Comparison of ENCODE assay signal across 19 cellular contexts in genomic region chr10:46224414-46224682, GRCh38.
"Had no signal": no experiment of that assay in that cellular context is flagged by ENCODE, and none has a peak within 500 bp of the region (broad histone marks: within the 10 kb centered on the region; RNA-seq: fewer than 3 reads in every experiment).

No MANE protein-coding gene starts in this region.

- H3K4me1 Mint-ChIP-seq: mesothelial cell of epicardium had no signal

- H3K36me3 Mint-ChIP-seq: mesothelial cell of epicardium had no signal

- DNase-seq: activated CD4-positive, alpha-beta memory T cell treated with anti-CD3 and anti-CD28 coated beads for 36 hours; activated naive CD4-positive, alpha-beta T cell; activated naive CD8-positive, alpha-beta T cell treated with anti-CD3 and anti-CD28 coated beads for 36 hours; activated T-cell treated with anti-CD3 and anti-CD28 coated beads, Interleukin-2, amount 50 U/mL, for 4 hours; aorta; body of pancreas; effector memory CD8-positive, alpha-beta T cell; nucleus accumbens; stimulated activated CD4-positive, alpha-beta T cell treated with anti-CD3 and anti-CD28 coated beads, Interleukin-15, amount 100 ng/mL, for 24 hours; stimulated activated CD4-positive, alpha-beta T cell treated with anti-CD3 and anti-CD28 coated beads, Interleukin-2, amount 100 ng/mL, for 24 hours; stimulated activated naive CD4-positive, alpha-beta T cell treated with Interleukin-2 at 50 U/mL for 16 hours; T-helper 2 cell; transverse colon had no signal

- H3K27me3 Mint-ChIP-seq: activated CD4-positive, alpha-beta memory T cell treated with anti-CD3 and anti-CD28 coated beads for 36 hours; activated CD4-positive, alpha-beta T cell treated with anti-CD3 and anti-CD28 coated beads, Interleukin-2, amount 10 ng/mL, durations not matched to agents 24 days and 14 days; activated naive CD8-positive, alpha-beta T cell treated with anti-CD3 and anti-CD28 coated beads for 36 hours; effector memory CD8-positive, alpha-beta T cell; naive thymus-derived CD4-positive, alpha-beta T cell had no signal

- H3K9me3 Mint-ChIP-seq: activated CD4-positive, alpha-beta memory T cell treated with anti-CD3 and anti-CD28 coated beads for 36 hours; activated CD4-positive, alpha-beta T cell treated with anti-CD3 and anti-CD28 coated beads, Interleukin-2, amount 10 ng/mL, durations not matched to agents 24 days and 14 days; activated naive CD8-positive, alpha-beta T cell treated with anti-CD3 and anti-CD28 coated beads for 36 hours; effector memory CD8-positive, alpha-beta T cell had no signal

- ATAC-seq: activated T-cell treated with anti-CD3 and anti-CD28 coated beads, Interleukin-2, amount 50 U/mL, for 4 hours; body of pancreas; effector memory CD8-positive, alpha-beta T cell; gastroesophageal sphincter; naive thymus-derived CD4-positive, alpha-beta T cell; SK-N-SH treated with all-trans-retinoic acid at 6 μM for 48 hours had no signal

- H3K27ac Mint-ChIP-seq: activated CD4-positive, alpha-beta memory T cell treated with anti-CD3 and anti-CD28 coated beads for 36 hours; activated CD4-positive, alpha-beta T cell treated with anti-CD3 and anti-CD28 coated beads, Interleukin-2, amount 10 ng/mL, durations not matched to agents 24 days and 14 days; activated naive CD8-positive, alpha-beta T cell treated with anti-CD3 and anti-CD28 coated beads for 36 hours; activated T-helper 2 cell treated with anti-CD3 and anti-CD28 coated beads, Interferon-gamma antibody, Interleukin-2, Interleukin-4, amounts not matched to agents 10 μg/mL and 5 μg/mL and 100 μg/mL, durations not matched to agents 14 hours and 24 hours and 36 hours; mesothelial cell of epicardium had no signal

- H3K4me3 Mint-ChIP-seq: activated CD4-positive, alpha-beta memory T cell treated with anti-CD3 and anti-CD28 coated beads for 36 hours; activated CD4-positive, alpha-beta T cell treated with anti-CD3 and anti-CD28 coated beads, Interleukin-2, amount 10 ng/mL, durations not matched to agents 24 days and 14 days; activated naive CD8-positive, alpha-beta T cell treated with anti-CD3 and anti-CD28 coated beads for 36 hours; activated T-cell treated with anti-CD3 and anti-CD28 coated beads, Interleukin-2, amount 50 U/mL, for 4 hours; effector memory CD8-positive, alpha-beta T cell; mesothelial cell of epicardium; naive thymus-derived CD4-positive, alpha-beta T cell had no signal
